Comparison of ENCODE assay signal across 8 cellular contexts in the genomic region with DNA sequence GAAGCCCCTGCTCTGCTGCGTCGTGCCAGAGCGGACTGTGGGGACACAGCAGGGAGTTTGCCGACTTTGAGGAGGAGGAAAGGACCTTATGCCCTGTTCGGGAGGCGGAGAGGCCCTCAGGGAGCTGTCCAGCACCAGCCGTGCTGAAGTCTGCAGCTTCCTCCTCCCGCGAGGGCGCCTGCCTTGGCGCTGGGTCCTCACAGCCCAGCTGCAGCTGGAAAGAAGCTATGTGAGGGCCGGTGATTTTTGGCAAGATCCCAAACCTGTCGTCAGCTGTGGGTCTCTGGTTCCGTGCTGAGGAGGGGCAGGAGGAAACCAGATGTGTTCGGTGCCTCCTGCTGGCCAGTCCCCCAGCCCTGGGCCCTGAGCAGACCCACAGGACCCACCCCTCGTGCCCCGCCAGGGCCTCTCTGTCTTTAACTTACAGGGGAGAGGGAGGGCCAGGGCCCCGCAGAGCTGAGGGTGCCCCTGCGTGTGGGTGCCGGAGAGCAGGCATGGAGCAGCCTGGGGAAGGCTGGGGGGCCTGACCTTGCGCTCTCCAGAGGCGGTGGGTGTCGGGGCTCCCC. TPM values are rescaled to one million over a fixed set of nuclear protein-coding genes. Genes with fewer than 3 reads are reported as not detected.
A peak's percentile ranks its signal among the peaks of the same experiment; 100 is the strongest.
DNase-seq lines count a peak whose midpoint lies in the region; ATAC-seq, FAIRE-seq and TF ChIP-seq lines count a peak whose summit lies in the region.
"Had no signal": no experiment of that assay in that cellular context is flagged by ENCODE, and none has a peak within 500 bp of the region (broad histone marks: within the 10 kb centered on the region; RNA-seq: fewer than 3 reads in every experiment).

No MANE protein-coding gene starts in this region.

- no peak for TF ChIP-seq CTCF in foreskin keratinocyte (conservative IDR thresholded peaks at IDR 0.05)
- TF ChIP-seq CTCF in ovary (IDR thresholded peaks at IDR 0.05) = no peak

- TF ChIP-seq POLR2A in GM12891 (IDR thresholded peaks at IDR 0.05; ENCODE audit: low read depth, low read length) (no peak), ovary (IDR thresholded peaks at IDR 0.05) (no peak)

- H3K27ac ChIP-seq in foreskin keratinocyte (no peak overlapping the region), ovary (no peak overlapping the region)

- H3K9me3 ChIP-seq in ovary = no peaks in the 10 kb centered on the region

- ATAC-seq in foreskin keratinocyte = peak; percentile 23

- 9 to 11% (median 9%) methylated on average over 21 to 23 of the region's 23 CpGs for WGBS in ovary, 3 donors

- H3K4me3 ChIP-seq in ovary = no peak overlapping the region

- intact Hi-C loops in ovary (cut with DNase I) = no loop called here

- no peak for TF ChIP-seq EP300 in ovary (IDR thresholded peaks at IDR 0.05)

- no peak for FAIRE-seq in GM12891 (lab: Jason Lieb, UNC)
- FAIRE-seq: islet of Langerhans had no signal

- DNase-seq in GM12891 (ENCODE audit: insufficient read length, low spot score) (peak; percentile 74), NCI-H2029 (lab: John Stamatoyannopoulos, UW) (peak; percentile 76), foreskin keratinocyte (no peak), ovary (peak; percentile 60 to 88 (median 82)), NCI-H526 treated with DMSO at 0.1 percent for 48 hours (lab: John Stamatoyannopoulos, UW) (no peak), DMS153 treated with DMSO at 0.1 percent for 48 hours (lab: John Stamatoyannopoulos, UW; ENCODE audit: unreplicated experiment) (no peak)
- peak; percentile 58 for DNase-seq in activated T-cell treated with anti-CD3 and anti-CD28 coated beads, Interleukin-2, amount 50 U/mL, for 1 hour

- H3K36me3 ChIP-seq in ovary = no peaks in the 10 kb centered on the region

- no peaks in the 10 kb centered on the region for H3K27me3 ChIP-seq in foreskin keratinocyte
- no peaks in the 10 kb centered on the region for H3K27me3 ChIP-seq in ovary

- H3K4me1 ChIP-seq in foreskin keratinocyte (no peaks in the 10 kb centered on the region), ovary (ENCODE audit: insufficient read depth) (peaks cover 2% of the 10 kb centered on the region)

TF ChIP-seq in GM12891, 5 proteins besides CTCF, POLR2A, EP300 and RAD21:
- no peak for TF ChIP-seq TAF1 (IDR thresholded peaks at IDR 0.05; ENCODE audit: low read depth, low read length)
- TF ChIP-seq POLR2AphosphoS5 (IDR thresholded peaks at IDR 0.05; ENCODE audit: low read depth, low read length) = no peak
- TF ChIP-seq PAX5 (IDR thresholded peaks at IDR 0.05; ENCODE audit: insufficient read depth, low read length, severe bottlenecking) = no peak
- TF ChIP-seq POU2F2 (IDR thresholded peaks at IDR 0.05; ENCODE audit: low read depth, low read length) = no peak
- TF ChIP-seq SPI1 (IDR thresholded peaks at IDR 0.05; ENCODE audit: low read depth, low read length) = no peak

RNA-seq across cellular contexts. Expression of gene BRSK2, which starts 12.0 kb away (rescaled TPM):
- 0.15 TPM for polyA plus RNA-seq in GM12891 (2012; ENCODE audit: low read depth, missing spikeins)
- total RNA-seq in foreskin keratinocyte (0.18 and 0.34 TPM in 2 replicates), ovary (1 to 10 TPM in 3 of 7 donors, under 1 TPM in 4; 0.35 to 1.5 (median 0.68) TPM)
- polyA plus RNA-seq in foreskin keratinocyte (0.08 and 0.18 TPM in 2 replicates), ovary (under 1 TPM; 0.22 to 0.52 TPM)

Comparison
In these comparisons a context has a peak if more than half of its experiments do, and no peak if none do; other contexts are left out.
1. DNase-seq: peak in GM12891 (single experiment), NCI-H2029 (single experiment), activated T-cell treated with anti-CD3 and anti-CD28 coated beads, Interleukin-2, amount 50 U/mL, for 1 hour (single experiment) and ovary (5 of 5); none in foreskin keratinocyte (0 of 2), NCI-H526 treated with DMSO at 0.1 percent for 48 hours (single experiment) and DMS153 treated with DMSO at 0.1 percent for 48 hours (single experiment).